12 cellular contexts compared by ENCODE assay signal in the genomic region with DNA sequence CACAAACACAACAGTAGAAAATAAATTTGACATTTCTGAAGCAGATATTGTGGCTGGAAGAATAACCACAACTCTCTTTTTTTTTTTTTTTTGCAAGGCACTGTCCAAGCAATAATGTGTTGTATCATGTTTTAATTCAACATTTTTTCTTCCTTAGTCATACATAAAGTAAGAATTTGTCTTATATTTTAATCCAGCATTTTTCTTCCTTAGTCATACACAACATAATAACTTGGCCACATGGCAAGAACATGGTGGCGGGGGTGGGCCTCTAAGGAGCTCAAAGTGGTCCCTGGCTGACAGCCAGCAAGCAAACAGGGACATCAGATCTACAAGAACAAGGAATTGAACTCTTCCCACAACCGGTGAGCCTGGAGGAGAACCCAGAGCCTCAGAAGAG. TPM values are rescaled to one million over a fixed set of nuclear protein-coding genes. Genes with fewer than 3 reads are reported as not detected.
DNase-seq lines count a peak whose midpoint lies in the region; ATAC-seq and TF ChIP-seq lines count a peak whose summit lies in the region.
"Had no signal": no experiment of that assay in that cellular context is flagged by ENCODE, and none has a peak within 500 bp of the region (broad histone marks: within the 10 kb centered on the region; RNA-seq: fewer than 3 reads in every experiment).

No MANE protein-coding gene starts in this region.

- no peak overlapping the region for H4K8ac ChIP-seq in mesenchymal stem cell (ENCODE audit: low read length)

- H3K79me1 ChIP-seq in mesenchymal stem cell (replicated peaks; ENCODE audit: low read length, poor library complexity, severe bottlenecking) = peaks cover 19% of the 10 kb centered on the region

- H2BK120ac ChIP-seq in mesenchymal stem cell (ENCODE audit: low read depth, low read length) = no peak overlapping the region

- H3K18ac ChIP-seq in mesenchymal stem cell (ENCODE audit: low read depth in 1 of 2, low read length in 2 of 2) = no peak overlapping the region

- H4K91ac ChIP-seq in mesenchymal stem cell (ENCODE audit: low read length) = no peak overlapping the region

- TF ChIP-seq CTCF in choroid plexus epithelial cell (conservative IDR thresholded peaks at IDR 0.05; ENCODE audit: low read depth, low read length) (no peak), mesothelial cell of epicardium (IDR thresholded peaks at IDR 0.05; ENCODE audit: unreplicated experiment) (no peak)

- WGBS in mesenchymal stem cell = 90% methylated on average over 2 of the region's 2 CpGs

- no peaks in the 10 kb centered on the region for H3K9me3 ChIP-seq in CD4-positive, CD25-positive, alpha-beta regulatory T cell (ENCODE audit: control insufficient read depth in 2 of 2, low read length in 2 of 2)
- H3K9me3 ChIP-seq in MG63 = no peaks in the 10 kb centered on the region
- H3K9me3 ChIP-seq in mesenchymal stem cell (ENCODE audit: control insufficient read depth, low read length) = no peaks in the 10 kb centered on the region

- H3K27ac ChIP-seq in CD4-positive, CD25-positive, alpha-beta regulatory T cell (ENCODE audit: insufficient read depth, low read length, poor library complexity, severe bottlenecking) = no peak overlapping the region
- H3K27ac ChIP-seq in mesenchymal stem cell (ENCODE audit: low read length, poor library complexity, severe bottlenecking) = no peak overlapping the region

- H3K27ac Mint-ChIP-seq in CD4-positive, CD25-positive, alpha-beta regulatory T cell = peak overlapping the region in 2 of 3 donors; percentile 71 to 78
- H3K27ac Mint-ChIP-seq in mesothelial cell of epicardium = no peak overlapping the region

- H3K9me3 Mint-ChIP-seq in CD4-positive, CD25-positive, alpha-beta regulatory T cell = peaks cover 0 to 2% (median 0%) of the 10 kb centered on the region in 7 donors
- peaks cover 4% of the 10 kb centered on the region for H3K9me3 Mint-ChIP-seq in mesothelial cell of epicardium
- H3K9me3 Mint-ChIP-seq: natural killer cell treated with Interleukin-12 subunit alpha and Interleukin-12 subunit beta and Interleukin-15 and Interleukin-18, amount 100 ng/mL, for 72 hours had no signal

- peaks cover 24% of the 10 kb centered on the region for H3K36me3 Mint-ChIP-seq in CD4-positive, CD25-positive, alpha-beta regulatory T cell
- H3K36me3 Mint-ChIP-seq in mesothelial cell of epicardium = peaks cover 7% of the 10 kb centered on the region

- H2AFZ ChIP-seq in mesenchymal stem cell (ENCODE audit: low read depth, low read length) = no peak overlapping the region

- H2BK15ac ChIP-seq in mesenchymal stem cell (ENCODE audit: low read depth, poor library complexity, severe bottlenecking) = no peak overlapping the region

- no peaks in the 10 kb centered on the region for H3K27me3 Mint-ChIP-seq in CD4-positive, CD25-positive, alpha-beta regulatory T cell
- no peaks in the 10 kb centered on the region for H3K27me3 Mint-ChIP-seq in mesothelial cell of epicardium (ENCODE audit: low read depth)
- H3K27me3 Mint-ChIP-seq: natural killer cell treated with Interleukin-12 subunit alpha and Interleukin-12 subunit beta and Interleukin-15 and Interleukin-18, amount 100 ng/mL, for 72 hours had no signal

- H2BK12ac ChIP-seq in mesenchymal stem cell (ENCODE audit: low read length in 2 of 2) = no peak overlapping the region

- ATAC-seq in CD4-positive, CD25-positive, alpha-beta regulatory T cell (ENCODE audit: low read depth in 2 of 2) = no peak
- ATAC-seq in GM21528 (IDR thresholded peaks at IDR 0.05; ENCODE audit: low FRiP score, unreplicated experiment) = no peak
- ATAC-seq: natural killer cell treated with Interleukin-12 subunit alpha and Interleukin-12 subunit beta and Interleukin-15 and Interleukin-18, amount 100 ng/mL, for 72 hours had no signal

- no peak for DNase-seq in CD4-positive, CD25-positive, alpha-beta regulatory T cell
- peak; percentile 25 for DNase-seq in MG63
- DNase-seq in choroid plexus epithelial cell (ENCODE audit: low read depth) = peak; percentile 66
- peak; percentile 29 for DNase-seq in mesenchymal stem cell
- no peak for DNase-seq in KBM-7
- no peak for DNase-seq in mesothelial cell of epicardium (ENCODE audit: low spot score in 2 of 2, unreplicated experiment in 2 of 2)
- DNase-seq in NCI-H187 (lab: John Stamatoyannopoulos, UW) = no peak
- DNase-seq: activated CD4-positive, alpha-beta T cell treated with anti-CD3 and anti-CD28 coated beads for 1 hour; activated T-cell treated with anti-CD3 and anti-CD28 coated beads, Interleukin-2, amount 50 U/mL, for 1 hour; NCI-H1436 treated with DMSO at 0.1 percent for 48 hours had no signal

- H3K23ac ChIP-seq in mesenchymal stem cell (ENCODE audit: low read length in 2 of 2) = no peak overlapping the region

- no peak overlapping the region for H3K14ac ChIP-seq in mesenchymal stem cell (ENCODE audit: low read length in 2 of 2)

- H3K27me3 ChIP-seq in CD4-positive, CD25-positive, alpha-beta regulatory T cell (ENCODE audit: control insufficient read depth, insufficient read depth, low read length) = no peaks in the 10 kb centered on the region
- H3K27me3 ChIP-seq in MG63 = no peaks in the 10 kb centered on the region
- no peaks in the 10 kb centered on the region for H3K27me3 ChIP-seq in mesenchymal stem cell (ENCODE audit: control insufficient read depth in 1 of 2, insufficient read depth in 1 of 2, low read length in 2 of 2)

- no peak overlapping the region for H2BK5ac ChIP-seq in mesenchymal stem cell (ENCODE audit: low read depth, low read length, poor library complexity, severe bottlenecking)

- H3K4me2 ChIP-seq in mesenchymal stem cell (ENCODE audit: low read length, poor library complexity, severe bottlenecking) = no peak overlapping the region

- in situ Hi-C loops in KBM-7 (cut with MboI; ENCODE audit: low pct_unique_long_range_greater_than_20kb, low sequenced_read_pairs) = no loop called here

- H3K4me1 ChIP-seq in CD4-positive, CD25-positive, alpha-beta regulatory T cell (ENCODE audit: control insufficient read depth, insufficient read depth, low read length, poor library complexity, severe bottlenecking) = peaks cover 43% of the 10 kb centered on the region
- H3K4me1 ChIP-seq in mesenchymal stem cell (ENCODE audit: control insufficient read depth, insufficient read depth, low read depth, low read length) = peaks cover 4% of the 10 kb centered on the region

- no peak overlapping the region for H3K9ac ChIP-seq in mesenchymal stem cell (ENCODE audit: low read length)

- no peak overlapping the region for H3K4ac ChIP-seq in mesenchymal stem cell (ENCODE audit: low read depth in 1 of 2, low read length in 2 of 2)

- H3K4me3 ChIP-seq in CD4-positive, CD25-positive, alpha-beta regulatory T cell (ENCODE audit: low read depth, low read length) = no peak overlapping the region
- no peak overlapping the region for H3K4me3 ChIP-seq in MG63
- no peak overlapping the region for H3K4me3 ChIP-seq in choroid plexus epithelial cell (ENCODE audit: low read depth, low read length)
- H3K4me3 ChIP-seq in mesenchymal stem cell (ENCODE audit: insufficient read depth in 1 of 2, low read depth in 1 of 2, low read length in 2 of 2) = peak overlapping the region in 1 of 2 experiments; percentile 24

- H3K36me3 ChIP-seq in CD4-positive, CD25-positive, alpha-beta regulatory T cell (ENCODE audit: control insufficient read depth, insufficient read depth, low read length) = no peaks in the 10 kb centered on the region
- H3K36me3 ChIP-seq in MG63 (no peaks in the 10 kb centered on the region), mesenchymal stem cell (ENCODE audit: control insufficient read depth in 1 of 2, insufficient read depth in 2 of 2, low read depth in 1 of 2, low read length in 2 of 2) (no peaks in the 10 kb centered on the region)

- no peak overlapping the region for H3K4me3 Mint-ChIP-seq in CD4-positive, CD25-positive, alpha-beta regulatory T cell
- H3K4me3 Mint-ChIP-seq in mesothelial cell of epicardium = no peak overlapping the region
- H3K4me3 Mint-ChIP-seq: natural killer cell treated with Interleukin-12 subunit alpha and Interleukin-12 subunit beta and Interleukin-15 and Interleukin-18, amount 100 ng/mL, for 72 hours had no signal

- H3K4me1 Mint-ChIP-seq in CD4-positive, CD25-positive, alpha-beta regulatory T cell = peaks cover 47 to 75% (median 60%) of the 10 kb centered on the region in 4 donors
- no peaks in the 10 kb centered on the region for H3K4me1 Mint-ChIP-seq in mesothelial cell of epicardium

- H2AK5ac ChIP-seq in mesenchymal stem cell (ENCODE audit: low read length, severe bottlenecking) = peak overlapping the region; percentile 30

RNA-seq across cellular contexts. Expression of gene FBXW7, which starts 20.2 kb away (rescaled TPM):
- 146 TPM for total RNA-seq in CD4-positive, CD25-positive, alpha-beta regulatory T cell
- 10 to 100 TPM; 43.8 to 50.7 (median 47.4) TPM for polyA plus RNA-seq in CD4-positive, CD25-positive, alpha-beta regulatory T cell
- 17.8 and 34.4 TPM in 2 replicates for total RNA-seq in MG63 (2014; rRNA removed; shearing (Covaris generic); ENCODE audit: low replicate concordance)
- 9.4 TPM for polyA plus RNA-seq in mesenchymal stem cell (2013, experiment 1 of 2)
- polyA plus RNA-seq in mesenchymal stem cell (2013, experiment 2 of 2) = 10.5 TPM
- 41.2 to 46.4 TPM (median 45.9 TPM) in 3 replicates for total RNA-seq in mesothelial cell of epicardium

Comparison
In these comparisons a context has a peak if more than half of its experiments do, and no peak if none do; other contexts are left out.
1. DNase-seq: peak in MG63 (single experiment), choroid plexus epithelial cell (single experiment) and mesenchymal stem cell (single experiment); none in CD4-positive, CD25-positive, alpha-beta regulatory T cell (0 of 3), KBM-7 (single experiment), mesothelial cell of epicardium (0 of 2) and NCI-H187 (0 of 2).